ENCODE assay signal across 21 cellular contexts in genomic region chr10:25441270-25441669, GRCh38.
DNase-seq lines count a peak whose midpoint lies in the region; ATAC-seq lines count a peak whose summit lies in the region.
"Had no signal": no experiment of that assay in that cellular context is flagged by ENCODE, and none has a peak within 500 bp of the region (broad histone marks: within the 10 kb centered on the region; RNA-seq: fewer than 3 reads in every experiment).

No MANE protein-coding gene starts in this region.

- no peaks in the 10 kb centered on the region for H3K9me3 ChIP-seq in right cardiac atrium (ENCODE audit: control insufficient read depth, low read length)

- H3K27ac ChIP-seq in right cardiac atrium (ENCODE audit: low read length) = no peak overlapping the region
- H3K27ac ChIP-seq: RWPE1, SK-N-MC had no signal

- no peaks in the 10 kb centered on the region for H3K27me3 ChIP-seq in right cardiac atrium (ENCODE audit: control insufficient read depth, insufficient read depth)

- no peaks in the 10 kb centered on the region for H3K4me1 ChIP-seq in right cardiac atrium (ENCODE audit: control insufficient read depth, insufficient read depth, low read length)

- no peak overlapping the region for H3K4me3 ChIP-seq in right cardiac atrium (ENCODE audit: low read length)
- H3K4me3 ChIP-seq: SK-N-MC had no signal

- 42% methylated on average over 1 of the region's 1 CpG for WGBS in right cardiac atrium

- intact Hi-C loops in right cardiac atrium (cut with DNase I) = no loop called here

- ATAC-seq in right cardiac atrium = peak; percentile 75 to 79

- peak; percentile 47 for DNase-seq in SIG-M5 treated with dmso at 0.1 percent for 504 hours (lab: John Stamatoyannopoulos, UW; ENCODE audit: unreplicated experiment)
- DNase-seq in SIG-M5 (lab: John Stamatoyannopoulos, UW) = no peak
- peak; percentile 47 for DNase-seq in cerebellum (ENCODE audit: low spot score)
- DNase-seq in right cardiac atrium = no peak
- no peak for DNase-seq in NCI-H748 treated with DMSO at 0.1 percent for 48 hours (lab: John Stamatoyannopoulos, UW)
- DNase-seq in activated T-cell treated with anti-CD3 and anti-CD28 coated beads, Interleukin-2, amount 50 U/mL, for 1 hour = no peak
- DNase-seq in AML-193 (lab: John Stamatoyannopoulos, UW) = no peak
- DNase-seq in activated effector memory CD4-positive, alpha-beta T cell treated with anti-CD3 and anti-CD28 coated beads, Interleukin-2, amount 50 U/mL, for 16 hours = no peak
- DNase-seq: 8988T; Calu3; CD4-positive, alpha-beta memory T cell; H7; KBM-7; NCI-H1092; NCI-H146; NCI-H2081; NCI-H510A; NCI-H82; OCI-M1 had no signal

Comparison
In these comparisons a context has a peak if more than half of its experiments do, and no peak if none do; other contexts are left out.
1. DNase-seq: peak in SIG-M5 treated with dmso at 0.1 percent for 504 hours (single experiment) and cerebellum (single experiment); none in SIG-M5 (single experiment), right cardiac atrium (0 of 3), NCI-H748 treated with DMSO at 0.1 percent for 48 hours (single experiment), activated T-cell treated with anti-CD3 and anti-CD28 coated beads, Interleukin-2, amount 50 U/mL, for 1 hour (single experiment), AML-193 (0 of 2) and activated effector memory CD4-positive, alpha-beta T cell treated with anti-CD3 and anti-CD28 coated beads, Interleukin-2, amount 50 U/mL, for 16 hours (single experiment).